Comparison of ENCODE assay signal across 1 cellular context in the genomic region with DNA sequence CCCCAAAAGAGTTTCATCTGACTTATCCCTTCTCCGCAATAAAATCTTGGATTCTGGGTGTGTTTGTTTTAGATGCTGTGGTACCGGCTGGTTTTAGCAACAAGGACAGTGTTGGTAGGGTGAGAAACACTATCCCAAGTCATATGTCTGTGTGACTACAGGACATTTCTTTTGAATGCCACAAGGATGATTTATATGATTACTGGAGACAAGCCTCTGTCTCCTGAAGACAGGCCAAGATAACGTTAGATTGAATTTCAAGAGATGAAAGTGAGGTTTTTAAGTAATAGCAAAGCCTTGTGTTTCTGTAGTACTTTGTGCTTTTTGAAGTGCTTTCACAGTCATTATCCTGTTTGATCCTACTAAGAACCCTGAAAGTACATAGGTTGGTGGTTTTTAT.
TF ChIP-seq lines count a peak whose summit lies in the region.

No MANE protein-coding gene starts in this region.

TF ChIP-seq in K562, 482 proteins besides CTCF, POLR2A, EP300 and RAD21 (continued from another document):
- TF ChIP-seq, protein P1, sequence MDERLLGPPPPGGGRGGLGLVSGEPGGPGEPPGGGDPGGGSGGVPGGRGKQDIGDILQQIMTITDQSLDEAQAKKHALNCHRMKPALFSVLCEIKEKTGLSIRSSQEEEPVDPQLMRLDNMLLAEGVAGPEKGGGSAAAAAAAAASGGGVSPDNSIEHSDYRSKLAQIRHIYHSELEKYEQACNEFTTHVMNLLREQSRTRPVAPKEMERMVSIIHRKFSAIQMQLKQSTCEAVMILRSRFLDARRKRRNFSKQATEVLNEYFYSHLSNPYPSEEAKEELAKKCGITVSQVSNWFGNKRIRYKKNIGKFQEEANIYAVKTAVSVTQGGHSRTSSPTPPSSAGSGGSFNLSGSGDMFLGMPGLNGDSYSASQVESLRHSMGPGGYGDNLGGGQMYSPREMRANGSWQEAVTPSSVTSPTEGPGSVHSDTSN (CRISPR knock-in tag; IDR thresholded peaks at IDR 0.05; ENCODE audit: low read depth), result no peak
- TF ChIP-seq, protein P1 (tag; conservative IDR thresholded peaks at IDR 0.05; ENCODE audit: low read depth), result 0 out of 2 replicates have a peak, but pooled peaks have one; percentile 12
- TF ChIP-seq ZNF347 (CRISPR knock-in tag; IDR thresholded peaks at IDR 0.05; ENCODE audit: low read depth), result no peak
